In genomic region chr5:79508354-79508753, GRCh38 we compare ENCODE assay signal across 16 cellular contexts. TPM values are rescaled to one million over a fixed set of nuclear protein-coding genes. Genes with fewer than 3 reads are reported as not detected.
DNase-seq lines count a peak whose midpoint lies in the region; ATAC-seq and TF ChIP-seq lines count a peak whose summit lies in the region.
"Had no signal": no experiment of that assay in that cellular context is flagged by ENCODE, and none has a peak within 500 bp of the region (broad histone marks: within the 10 kb centered on the region; RNA-seq: fewer than 3 reads in every experiment).

No MANE protein-coding gene starts in this region.

- H3K4me2 ChIP-seq in PC-9 = peak overlapping the region; percentile 82

- no TSS peak for BruUV-seq in PC-9 (replicated peaks; lab: Mats Ljungman, UMichigan)

- POLR2A ChIA-PET in PC-9 (lab: Charles Lee; ENCODE audit: unreplicated experiment) = no interaction called here

- H3K4me3 ChIP-seq in LNCaP clone FGC (ENCODE audit: low read depth, low read length) = peak overlapping the region; percentile 4; the same call in 1 of the 2 replicates
- no peak overlapping the region for H3K4me3 ChIP-seq in PC-9
- H3K4me3 ChIP-seq in right atrium auricular region = peak overlapping the region in 1 of 2 donors; percentile 3
- no peak overlapping the region for H3K4me3 ChIP-seq in SJCRH30

- TF ChIP-seq CTCF in LNCaP clone FGC (IDR thresholded peaks at IDR 0.05; ENCODE audit: control insufficient read depth, extremely low read depth, insufficient read depth) = no peak
- TF ChIP-seq CTCF in PC-9 (conservative IDR thresholded peaks at IDR 0.05) = no peak
- no peak for TF ChIP-seq CTCF in right atrium auricular region (IDR thresholded peaks at IDR 0.05)

- intact Hi-C loops in PC-9 (cut with micrococcal nuclease; ENCODE audit: unreplicated experiment) = no loop called here

- peaks cover 22% of the 10 kb centered on the region; the same call in 1 of the 2 replicates for H3F3A ChIP-seq in PC-9 (ENCODE audit: insufficient read depth, low read depth)

- CTCF ChIA-PET in PC-9 (lab: Charles Lee) = interaction anchor here (0.6 kb wide), 1 partner anchor 60 kb away, joined by 4 read pairs; no protein-coding TSS in a partner anchor

- H3K4me1 ChIP-seq in PC-9 (replicated peaks; ENCODE audit: insufficient read depth) (peaks cover 69% of the 10 kb centered on the region), right atrium auricular region (peaks cover 0 to 20% of the 10 kb centered on the region in 2 donors), SJCRH30 (peaks cover 23% of the 10 kb centered on the region)

- no peaks in the 10 kb centered on the region for H3K27me3 ChIP-seq in PC-9 (ENCODE audit: insufficient read depth, low read depth)
- H3K27me3 ChIP-seq in right atrium auricular region = no peaks in the 10 kb centered on the region
- H3K27me3 ChIP-seq in SJCRH30 = no peaks in the 10 kb centered on the region

- H2AFZ ChIP-seq in PC-9 = no peak overlapping the region

- H3K36me3 ChIP-seq in PC-9 (ENCODE audit: low read depth) (no peaks in the 10 kb centered on the region), right atrium auricular region (no peaks in the 10 kb centered on the region), SJCRH30 (no peaks in the 10 kb centered on the region; the same call in 1 of the 2 replicates)

- H3K79me2 ChIP-seq in PC-9 (ENCODE audit: low read depth) = peaks cover 97% of the 10 kb centered on the region

- H4K20me1 ChIP-seq in PC-9 (ENCODE audit: insufficient read depth) = 0 out of 2 replicates have a peak, but pooled peaks cover 7% of the 10 kb centered on the region

- DNase-seq in DMS 273 (lab: John Stamatoyannopoulos, UW; ENCODE audit: unreplicated experiment) (peak; percentile 59), DMS 273 treated with DMSO at 0.1 percent for 48 hours (lab: John Stamatoyannopoulos, UW) (no peak), LNCaP clone FGC (ENCODE audit: low read depth) (peak; percentile 64), PC-9 (no peak), right atrium auricular region (ENCODE audit: low spot score) (no peak), AG20443 (ENCODE audit: low spot score) (no peak), SJCRH30 (no peak)
- DNase-seq: activated naive CD4-positive, alpha-beta T cell treated with Interleukin-2 at 50 U/mL for 16 hours; foreskin melanocyte; HFFc6; mesendoderm; NCI-H1092 treated with DMSO at 0.1 percent for 48 hours; SHP77; stimulated activated CD4-positive, alpha-beta T cell treated with anti-CD3 and anti-CD28 coated beads, Interleukin-12 subunit alpha, Interleukin-12 subunit beta, amount 100 ng/mL, for 4 hours had no signal

- no peak overlapping the region for H3K27ac ChIP-seq in PC-9
- H3K27ac ChIP-seq in right atrium auricular region = peak overlapping the region; percentile 98 to 99
- no peak overlapping the region for H3K27ac ChIP-seq in SJCRH30
- H3K27ac ChIP-seq: 22Rv1 had no signal

- no peak for ATAC-seq in GM21717 (IDR thresholded peaks at IDR 0.05; ENCODE audit: unreplicated experiment)

- no peaks in the 10 kb centered on the region for H3K9me3 ChIP-seq in PC-9 (ENCODE audit: insufficient read depth, low read depth)
- no peaks in the 10 kb centered on the region for H3K9me3 ChIP-seq in right atrium auricular region
- H3K9me3 ChIP-seq in SJCRH30 (replicated peaks) = no peaks in the 10 kb centered on the region

- no peaks in the 10 kb centered on the region for H3K9me2 ChIP-seq in PC-9 (ENCODE audit: insufficient read depth)

RNA-seq across cellular contexts. Expression of gene HOMER1, which starts 5.6 kb away (rescaled TPM):
- total RNA-seq in PC-9 (2021) (9.0 and 12.5 TPM in 2 replicates), right atrium auricular region (10 to 100 TPM; 30.1 to 31.4 TPM)
- 15.7 and 18.3 TPM in 2 replicates for total RNA-seq in SJCRH30 (2014; rRNA removed; shearing (Covaris generic))

Comparison
In these comparisons a context has a peak if more than half of its experiments do, and no peak if none do; other contexts are left out.
1. DNase-seq: peak in DMS 273 (single experiment) and LNCaP clone FGC (single experiment); none in DMS 273 treated with DMSO at 0.1 percent for 48 hours (single experiment), PC-9 (0 of 2), right atrium auricular region (single experiment), AG20443 (single experiment) and SJCRH30 (0 of 2).
2. H3K27ac ChIP-seq: peak in right atrium auricular region (2 of 2); none in PC-9 (single experiment) and SJCRH30 (single experiment).